In genomic region chr6:144809120-144809519, GRCh38 we compare ENCODE assay signal across 22 cellular contexts.
DNase-seq lines count a peak whose midpoint lies in the region; ATAC-seq, FAIRE-seq and TF ChIP-seq lines count a peak whose summit lies in the region.
"Had no signal": no experiment of that assay in that cellular context is flagged by ENCODE, and none has a peak within 500 bp of the region (broad histone marks: within the 10 kb centered on the region; RNA-seq: fewer than 3 reads in every experiment).

No MANE protein-coding gene starts in this region.

- H3K27me3 ChIP-seq in SK-N-SH (ENCODE audit: insufficient read depth) (no peaks in the 10 kb centered on the region), tibial nerve (no peaks in the 10 kb centered on the region)
- H3K27me3 ChIP-seq: brain microvascular endothelial cell, dorsolateral prefrontal cortex, SJSA1, transverse colon had no signal

- DNase-seq in SK-N-SH (no peak), RCC 7860 (ENCODE audit: low spot score) (peak; percentile 74), fibroblast of peridontal ligament (ENCODE audit: extremely low read depth) (peak; percentile 9), tibial nerve (ENCODE audit: low spot score in 2 of 2) (no peak)
- DNase-seq: 8988T; activated CD4-positive, alpha-beta T cell treated with anti-CD3 and anti-CD28 coated beads for 4 hours; activated CD8-positive, alpha-beta memory T cell treated with anti-CD3 and anti-CD28 coated beads, Interleukin-2, amount 50 U/mL, for 4 hours; activated naive CD4-positive, alpha-beta T cell treated with anti-CD3 and anti-CD28 coated beads for 36 hours; brain microvascular endothelial cell; dorsolateral prefrontal cortex; left ventricle myocardium inferior; NCI-H446; T1000; transverse colon had no signal

- peaks cover 12% of the 10 kb centered on the region for H3F3A ChIP-seq in SK-N-SH (replicated peaks; ENCODE audit: insufficient read depth)

- H3K36me3 Mint-ChIP-seq in stimulated activated naive CD8-positive, alpha-beta T cell treated with anti-CD3 and anti-CD28 coated beads, Interleukin-15, Interleukin-2, amounts not matched to agents 100 ng/mL and 50 ng/mL, for 24 hours (ENCODE audit: low read depth) = peaks cover 38% of the 10 kb centered on the region

- no peaks in the 10 kb centered on the region for H3K27me3 Mint-ChIP-seq in stimulated activated naive CD8-positive, alpha-beta T cell treated with anti-CD3 and anti-CD28 coated beads, Interleukin-15, Interleukin-2, amounts not matched to agents 100 ng/mL and 50 ng/mL, for 24 hours

- H3K4me2 ChIP-seq in SK-N-SH = no peak overlapping the region

- H3K4me3 ChIP-seq in SK-N-SH (ENCODE audit: low read depth in 2 of 2, low read length in 1 of 2) = no peak overlapping the region
- H3K4me3 ChIP-seq in tibial nerve = no peak overlapping the region
- H3K4me3 ChIP-seq: dorsolateral prefrontal cortex, left ventricle myocardium inferior, SJSA1, skin epidermis, transverse colon had no signal

- H3K9me2 ChIP-seq in SK-N-SH = no peaks in the 10 kb centered on the region

- 17% methylated on average over 1 of the region's 1 CpG for WGBS in SK-N-SH (ENCODE audit: low lambda C conversion rate)
- 81 to 84% methylated on average over 1 of the region's 1 CpG for WGBS in tibial nerve, 2 donors

- H3K79me2 ChIP-seq in SK-N-SH (ENCODE audit: insufficient read depth) = no peaks in the 10 kb centered on the region
- H3K79me2 ChIP-seq: parathyroid adenoma had no signal

- TF ChIP-seq POLR2A in tibial nerve (IDR thresholded peaks at IDR 0.05) = no peak

- POLR2A ChIA-PET in SK-N-SH (lab: Yijun Ruan, JAX) = no interaction called here

- no peak for TF ChIP-seq CTCF in SK-N-SH (IDR thresholded peaks at IDR 0.05)
- TF ChIP-seq CTCF in tibial nerve (IDR thresholded peaks at IDR 0.05) = no peak

- H3K9me3 ChIP-seq in SK-N-SH (no peaks in the 10 kb centered on the region), tibial nerve (no peaks in the 10 kb centered on the region)
- H3K9me3 ChIP-seq: left ventricle myocardium inferior, SJSA1, transverse colon had no signal

- H3K9ac ChIP-seq in SK-N-SH = no peak overlapping the region
- H3K9ac ChIP-seq: parathyroid adenoma had no signal

- H3K27ac Mint-ChIP-seq in stimulated activated naive CD8-positive, alpha-beta T cell treated with anti-CD3 and anti-CD28 coated beads, Interleukin-15, Interleukin-2, amounts not matched to agents 100 ng/mL and 50 ng/mL, for 24 hours = peak overlapping the region; percentile 80
- H3K27ac Mint-ChIP-seq: activated naive CD4-positive, alpha-beta T cell treated with anti-CD3 and anti-CD28 coated beads for 36 hours; CD14-positive monocyte had no signal

- CTCF ChIA-PET in SK-N-SH (lab: Yijun Ruan, JAX) = interaction anchor here (1.2 kb wide), 1 partner anchor 23 kb away, joined by 3 read pairs; no protein-coding TSS in a partner anchor

- H3K36me3 ChIP-seq in SK-N-SH (replicated peaks in 1 of 2; ENCODE audit: control insufficient read depth in 1 of 2, insufficient read depth in 2 of 2, low read length in 1 of 2) = peaks cover 0 to 1% of the 10 kb centered on the region in 2 experiments
- H3K36me3 ChIP-seq in tibial nerve = peaks cover 0 to 57% (median 0%) of the 10 kb centered on the region in 3 donors
- H3K36me3 ChIP-seq: brain microvascular endothelial cell had no signal

- H3K4me1 Mint-ChIP-seq in stimulated activated naive CD8-positive, alpha-beta T cell treated with anti-CD3 and anti-CD28 coated beads, Interleukin-15, Interleukin-2, amounts not matched to agents 100 ng/mL and 50 ng/mL, for 24 hours (ENCODE audit: low read depth) = peaks cover 9% of the 10 kb centered on the region
- H3K4me1 Mint-ChIP-seq: CD14-positive monocyte had no signal

- TF ChIP-seq RAD21 in SK-N-SH (IDR thresholded peaks at IDR 0.05; ENCODE audit: low read length) = no peak

- no peaks in the 10 kb centered on the region for H4K20me1 ChIP-seq in SK-N-SH (ENCODE audit: insufficient read depth)

- no peak overlapping the region for H3K4me3 Mint-ChIP-seq in stimulated activated naive CD8-positive, alpha-beta T cell treated with anti-CD3 and anti-CD28 coated beads, Interleukin-15, Interleukin-2, amounts not matched to agents 100 ng/mL and 50 ng/mL, for 24 hours
- H3K4me3 Mint-ChIP-seq: activated naive CD4-positive, alpha-beta T cell treated with anti-CD3 and anti-CD28 coated beads for 36 hours; CD14-positive monocyte had no signal

- ATAC-seq in SK-N-SH treated with all-trans-retinoic acid at 6 μM for 48 hours = no peak
- ATAC-seq in GM19035 (IDR thresholded peaks at IDR 0.05; ENCODE audit: unreplicated experiment) = no peak
- no peak for ATAC-seq in HG03108 (IDR thresholded peaks at IDR 0.05; ENCODE audit: unreplicated experiment)

- no peak for TF ChIP-seq EP300 in SK-N-SH (IDR thresholded peaks at IDR 0.05; ENCODE audit: borderline replicate concordance in 1 of 2, low read depth in 1 of 2, low read length in 1 of 2)
- TF ChIP-seq EP300 in tibial nerve (IDR thresholded peaks at IDR 0.05) = no peak

- peak; percentile 86 for FAIRE-seq in RCC 7860 (lab: Jason Lieb, UNC)

- no peak overlapping the region for H2AFZ ChIP-seq in SK-N-SH (ENCODE audit: low read depth)
- H2AFZ ChIP-seq: parathyroid adenoma had no signal

- peak overlapping the region in 1 of 2 experiments; percentile 51; a peak in 2 of 4 replicates for H3K27ac ChIP-seq in SK-N-SH (ENCODE audit: low read depth in 2 of 2, low read length in 1 of 2)
- no peak overlapping the region for H3K27ac ChIP-seq in tibial nerve
- H3K27ac ChIP-seq: brain microvascular endothelial cell, dorsolateral prefrontal cortex, left ventricle myocardium inferior, parathyroid adenoma, SJSA1, skin epidermis, transverse colon had no signal

- H3K4me1 ChIP-seq in SK-N-SH (ENCODE audit: control insufficient read depth in 1 of 2, insufficient read depth in 2 of 2, low read depth in 1 of 2, low read length in 1 of 2) (peaks cover 0 to 12% of the 10 kb centered on the region in 2 experiments; a peak in 2 of 4 replicates), tibial nerve (no peaks in the 10 kb centered on the region)
- H3K4me1 ChIP-seq: SJSA1 had no signal

- no peaks in the 10 kb centered on the region for H3K9me3 Mint-ChIP-seq in stimulated activated naive CD8-positive, alpha-beta T cell treated with anti-CD3 and anti-CD28 coated beads, Interleukin-15, Interleukin-2, amounts not matched to agents 100 ng/mL and 50 ng/mL, for 24 hours
- H3K9me3 Mint-ChIP-seq: activated naive CD4-positive, alpha-beta T cell treated with anti-CD3 and anti-CD28 coated beads for 36 hours had no signal

TF ChIP-seq in SK-N-SH, 30 proteins besides CTCF, POLR2A, EP300 and RAD21:
- TF ChIP-seq PBX3 (IDR thresholded peaks at IDR 0.05) = peak; percentile 26; the same call in 1 of the 2 replicates
- no peak for TF ChIP-seq JUND (IDR thresholded peaks at IDR 0.05)
- TF ChIP-seq FOSL2 (IDR thresholded peaks at IDR 0.05; ENCODE audit: borderline replicate concordance, low read depth) = peak; percentile 24; the same call in 1 of the 2 replicates
- TF ChIP-seq RXRA (IDR thresholded peaks at IDR 0.05; ENCODE audit: borderline replicate concordance, low read depth) = peak; percentile 76

TF ChIP-seq in SK-N-SH treated with all-trans-retinoic acid at 6 μM for 48 hours, 23 proteins besides CTCF, POLR2A, EP300 and RAD21:
- TF ChIP-seq ARNTL (CRISPR knock-in tag; IDR thresholded peaks at IDR 0.05; ENCODE audit: borderline replicate concordance, low read depth) (no peak), ESRRG (CRISPR knock-in tag; IDR thresholded peaks at IDR 0.05) (no peak), ZFP30 (CRISPR knock-in tag; IDR thresholded peaks at IDR 0.05) (no peak), ZNF8 (CRISPR knock-in tag; IDR thresholded peaks at IDR 0.05) (no peak), POU6F1 (CRISPR knock-in tag; IDR thresholded peaks at IDR 0.05; ENCODE audit: borderline replicate concordance, low read depth) (no peak), CSRNP3 (CRISPR knock-in tag; IDR thresholded peaks at IDR 0.05) (no peak), BACH2 (CRISPR knock-in tag; IDR thresholded peaks at IDR 0.05; ENCODE audit: borderline replicate concordance) (no peak)
TF ChIP-seq in SK-N-SH treated with all-trans-retinoic acid at 6 μM for 48 hours: peak in this region for 0.

Comparison
In these comparisons a context has a peak if more than half of its experiments do, and no peak if none do; other contexts are left out.
1. DNase-seq: peak in RCC 7860 (single experiment) and fibroblast of peridontal ligament (single experiment); none in SK-N-SH (single experiment) and tibial nerve (0 of 2).